Comparison of ENCODE assay signal across 8 cellular contexts in the genomic region with DNA sequence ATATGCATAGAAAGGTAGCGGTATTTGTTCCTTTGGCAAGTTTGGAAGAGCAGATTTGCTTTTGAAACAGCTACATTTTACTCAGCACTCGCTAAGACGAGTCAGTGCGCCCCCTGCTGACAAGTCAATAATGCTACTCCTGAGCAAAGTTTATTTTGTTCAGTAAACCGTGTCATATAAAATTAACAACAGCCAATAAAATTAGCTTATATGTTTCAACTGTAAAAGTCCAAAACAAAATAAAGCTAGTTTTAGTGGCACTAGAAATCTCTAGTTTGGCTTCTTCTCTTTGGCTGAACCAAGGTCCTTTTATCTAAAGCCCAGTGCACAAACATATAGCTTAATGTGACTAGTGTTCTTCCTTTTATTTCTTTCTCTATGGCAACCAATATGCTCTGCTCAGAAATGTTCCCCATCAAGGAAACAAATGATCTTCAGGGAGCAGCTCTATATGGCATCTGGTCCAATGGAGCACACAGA. TPM values are rescaled to one million over a fixed set of nuclear protein-coding genes. Genes with fewer than 3 reads are reported as not detected.
DNase-seq lines count a peak whose midpoint lies in the region; ATAC-seq, FAIRE-seq and TF ChIP-seq lines count a peak whose summit lies in the region.

No MANE protein-coding gene starts in this region.

- dilution Hi-C loops in IMR-90 (cut with HindIII; ENCODE audit: low sequenced_read_pairs, unreplicated experiment) = no loop called here

- ATAC-seq in A549 (peak; percentile 41 to 59; a peak in 3 of 6 replicates), IMR-90 (ENCODE audit: low read depth) (peak; percentile 77), GM12878 (peak; percentile 86), GM21786 (IDR thresholded peaks at IDR 0.05; ENCODE audit: unreplicated experiment) (no peak)

- TF ChIP-seq CTCF in A549 (IDR thresholded peaks at IDR 0.05) (peak; percentile 82), GM10248 (IDR thresholded peaks at IDR 0.05; ENCODE audit: control extremely low read depth, extremely low read depth, low read depth, missing control alignments) (peak; percentile 79), IMR-90 (conservative IDR thresholded peaks at IDR 0.05; ENCODE audit: low read depth, low read length) (peak; percentile 68), GM12878 (IDR thresholded peaks at IDR 0.05 in 2 of 3, conservative IDR thresholded peaks at IDR 0.05 in 1 of 3; ENCODE audit: control insufficient read depth in 2 of 3, extremely low read depth in 1 of 3, insufficient read depth in 1 of 3, low read depth in 3 of 3, low read length in 3 of 3) (peak; percentile 60 to 74 (median 72); a peak in 5 of 6 replicates)

- CTCF ChIA-PET in A549 (lab: Yijun Ruan, JAX) (interaction anchor here (0.6 to 3.7 kb wide), 29 partner anchors 9 to 1699 kb away, joined by 3 to 20 read pairs (median 4); no protein-coding TSS in a partner anchor), GM10248 (lab: Yijun Ruan, JAX) (interaction anchor here (0.7 to 4.1 kb wide), 30 partner anchors 9 to 1718 kb away, joined by 3 to 33 read pairs (median 3); no protein-coding TSS in a partner anchor), IMR-90 (lab: Yijun Ruan, JAX) (interaction anchor here (0.7 to 1.5 kb wide), 7 partner anchors 9 to 1689 kb away, joined by 3 to 12 read pairs (median 3); no protein-coding TSS in a partner anchor), GM12878 (lab: Yijun Ruan, JAX) (interaction anchor here (0.8 to 2.8 kb wide), 34 partner anchors 8 to 1873 kb away, joined by 3 to 19 read pairs (median 4); no protein-coding TSS in a partner anchor)

- H2AFZ ChIP-seq in IMR-90 (replicated peaks; ENCODE audit: low read length, poor library complexity) = no peak overlapping the region
- no peak overlapping the region for H2AFZ ChIP-seq in GM12878 (ENCODE audit: control insufficient read depth, low read depth, low read length)

- FAIRE-seq in A549 (lab: Jason Lieb, UNC) = no peak
- peak; percentile 61 for FAIRE-seq in GM12878 (lab: Jason Lieb, UNC)

- H3K4me2 ChIP-seq in A549 (no peak overlapping the region), IMR-90 (ENCODE audit: low read depth, low read length) (no peak overlapping the region), GM12878 (ENCODE audit: control insufficient read depth, insufficient read depth) (no peak overlapping the region)

- H3K27ac ChIP-seq in A549 (no peak overlapping the region), IMR-90 (ENCODE audit: insufficient read depth, low read length) (no peak overlapping the region), SJSA1 (no peak overlapping the region), GM12878 (ENCODE audit: control insufficient read depth, insufficient read depth) (no peak overlapping the region)

- H3K9me3 ChIP-seq in A549 (no peaks in the 10 kb centered on the region), IMR-90 (ENCODE audit: control insufficient read depth, insufficient read depth, low read length) (peaks cover 4% of the 10 kb centered on the region; the same call in 1 of the 2 replicates), SJSA1 (replicated peaks) (0 out of 2 replicates have a peak, but pooled peaks cover 2% of the 10 kb centered on the region), GM12878 (replicated peaks; ENCODE audit: control insufficient read depth, insufficient read depth, low read length) (peaks cover 4% of the 10 kb centered on the region; the same call in 1 of the 3 replicates)

- H2AK5ac ChIP-seq in IMR-90 (ENCODE audit: low read depth, low read length) = no peak overlapping the region

- H3K36me3 ChIP-seq in IMR-90 (ENCODE audit: control insufficient read depth, insufficient read depth, low read length) = no peaks in the 10 kb centered on the region
- no peaks in the 10 kb centered on the region for H3K36me3 ChIP-seq in SJSA1
- H3K36me3 ChIP-seq in GM12878 (ENCODE audit: control insufficient read depth in 2 of 2, insufficient read depth in 2 of 2, low read length in 1 of 2) = no peaks in the 10 kb centered on the region

- in situ Hi-C loops in IMR-90 (cut with MboI; ENCODE audit: low sequenced_read_pairs) = no loop called here
- in situ Hi-C loops in GM12878 (cut with MboI) = loop anchor here (25.0 kb wide), 1 partner anchor 812 kb away; no protein-coding TSS in a partner anchor

- DNase-seq in A549 (ENCODE audit: low read depth in 1 of 2, low spot score in 1 of 2) = peak in 1 of 2 experiments; percentile 66
- peak; percentile 45 for DNase-seq in GM10248 (ENCODE audit: extremely low spot score)
- DNase-seq in IMR-90 = peak; percentile 45
- peak; percentile 22 to 65 for DNase-seq in SJSA1 (ENCODE audit: low read depth in 1 of 2, low spot score in 2 of 2)
- no peak for DNase-seq in GM12878 (ENCODE audit: low read depth, low spot score)
- DNase-seq in kidney tubule cell (ENCODE audit: low spot score) = peak; percentile 87
- peak; percentile 68 to 72 for DNase-seq in stimulated activated CD4-positive, alpha-beta T cell treated with anti-CD3 and anti-CD28 coated beads, Interleukin-4, amount 100 ng/mL, for 48 hours (ENCODE audit: low read depth in 2 of 2)

- no peak overlapping the region for H2BK20ac ChIP-seq in IMR-90 (ENCODE audit: low read depth, low read length)

- no peaks in the 10 kb centered on the region for H3K79me2 ChIP-seq in GM12878 (ENCODE audit: control insufficient read depth, insufficient read depth, low read length)

- POLR2A ChIA-PET in A549 (lab: Yijun Ruan, JAX) = no interaction called here
- POLR2A ChIA-PET in GM10248 (lab: Yijun Ruan, JAX) = no interaction called here
- POLR2A ChIA-PET in IMR-90 (lab: Charles Lee; ENCODE audit: unreplicated experiment) = interaction anchor here (0.8 kb wide), 1 partner anchor 11 kb away, joined by 3 read pairs; no protein-coding TSS in a partner anchor
- POLR2A ChIA-PET in GM12878 (lab: Charles Lee) = no interaction called here

- no peak overlapping the region for H2BK120ac ChIP-seq in IMR-90 (ENCODE audit: low read depth, low read length)

- H3K18ac ChIP-seq in IMR-90 (ENCODE audit: low read depth, low read length) = no peak overlapping the region

- no peak overlapping the region for H3K56ac ChIP-seq in IMR-90 (ENCODE audit: extremely low read depth, insufficient read depth, low read length)

- peaks cover 6% of the 10 kb centered on the region; the same call in 1 of the 3 replicates for H3K4me1 ChIP-seq in A549
- no peaks in the 10 kb centered on the region for H3K4me1 ChIP-seq in IMR-90 (ENCODE audit: control insufficient read depth, insufficient read depth, low read length)
- H3K4me1 ChIP-seq in SJSA1 (replicated peaks) = peaks cover 14% of the 10 kb centered on the region
- no peaks in the 10 kb centered on the region for H3K4me1 ChIP-seq in GM12878 (ENCODE audit: control insufficient read depth, insufficient read depth, low read length)

- no peak overlapping the region for H3K9ac ChIP-seq in IMR-90 (ENCODE audit: low read depth, low read length)
- no peak overlapping the region for H3K9ac ChIP-seq in GM12878 (ENCODE audit: control insufficient read depth, insufficient read depth, low read length)

- H4K8ac ChIP-seq in IMR-90 (ENCODE audit: low read depth in 2 of 2, low read length in 2 of 2) = no peak overlapping the region

- no peak overlapping the region for H3K14ac ChIP-seq in IMR-90 (replicated peaks; ENCODE audit: low read depth, low read length)

- no peaks in the 10 kb centered on the region for H3K79me1 ChIP-seq in IMR-90 (ENCODE audit: low read depth in 1 of 2, low read length in 2 of 2)

- H4K91ac ChIP-seq in IMR-90 (ENCODE audit: insufficient read depth, low read depth, low read length) = no peak overlapping the region

- H2BK15ac ChIP-seq in IMR-90 (ENCODE audit: low read depth, low read length) = no peak overlapping the region

- intact Hi-C loops in IMR-90 (cut with micrococcal nuclease) (no loop called here), GM12878 (cut with micrococcal nuclease; ENCODE audit: unreplicated experiment) (loop anchor here (2.0 to 5.0 kb wide), 2 partner anchors 817 to 1689 kb away; no protein-coding TSS in a partner anchor)

- SMC1A ChIA-PET in GM12878 (lab: Charles Lee; ENCODE audit: uncharacterized antibody, unreplicated experiment) = interaction anchor here (0.7 to 1.5 kb wide), 9 partner anchors 9 to 1689 kb away, joined by 3 to 14 read pairs (median 3); no protein-coding TSS in a partner anchor

- 0% methylated on average over 5 of the region's 5 CpGs for WGBS in A549 (ENCODE audit: missing lambda C conversion rate)
- no CpG with 5 or more reads among the region's 5 CpGs for WGBS in IMR-90 (ENCODE audit: extremely low coverage in 2 of 2, insufficient read length in 1 of 2), 2 experiments
- 0% methylated on average over 5 of the region's 5 CpGs for WGBS in GM12878 (ENCODE audit: insufficient coverage, insufficient replicate concordance, low lambda C conversion rate, missing lambda C conversion rate)

- no peak overlapping the region for H4K5ac ChIP-seq in IMR-90 (ENCODE audit: low read depth, low read length)

- H4K20me1 ChIP-seq in IMR-90 (ENCODE audit: insufficient read depth, low read length) = no peaks in the 10 kb centered on the region
- no peaks in the 10 kb centered on the region for H4K20me1 ChIP-seq in GM12878 (ENCODE audit: control insufficient read depth, insufficient read depth)

- no peak overlapping the region for H2BK5ac ChIP-seq in IMR-90 (ENCODE audit: low read depth, low read length, poor library complexity, severe bottlenecking)

- TF ChIP-seq EP300 in A549 (IDR thresholded peaks at IDR 0.05) (no peak), GM12878 (IDR thresholded peaks at IDR 0.05; ENCODE audit: borderline replicate concordance in 1 of 2, control insufficient read depth in 1 of 2, low read depth in 2 of 2, low read length in 2 of 2) (no peak)

- H3K4me3 ChIP-seq in A549 = no peak overlapping the region
- no peak overlapping the region for H3K4me3 ChIP-seq in IMR-90 (ENCODE audit: insufficient read depth, low read depth, low read length)
- no peak overlapping the region for H3K4me3 ChIP-seq in SJSA1
- H3K4me3 ChIP-seq in GM12878 = no peak overlapping the region

- peaks cover 75% of the 10 kb centered on the region for H3K27me3 ChIP-seq in IMR-90 (ENCODE audit: control insufficient read depth, insufficient read depth, low read length)
- H3K27me3 ChIP-seq in SJSA1 (replicated peaks) = peaks cover 83% of the 10 kb centered on the region
- H3K27me3 ChIP-seq in GM12878 (replicated peaks in 1 of 2; ENCODE audit: control insufficient read depth in 2 of 2, insufficient read depth in 2 of 2, low read length in 1 of 2) = peaks cover 13 to 31% of the 10 kb centered on the region in 2 experiments

- H3K23ac ChIP-seq in IMR-90 (ENCODE audit: low read depth, low read length) = no peak overlapping the region

- TF ChIP-seq RAD21 in A549 (conservative IDR thresholded peaks at IDR 0.05 in 1 of 2, IDR thresholded peaks at IDR 0.05 in 1 of 2) (peak; percentile 65 to 70), IMR-90 (IDR thresholded peaks at IDR 0.05; ENCODE audit: low read length) (peak; percentile 46), GM12878 (IDR thresholded peaks at IDR 0.05; ENCODE audit: insufficient read depth, low read depth, low read length) (peak; percentile 57)

- TF ChIP-seq POLR2A in A549 (IDR thresholded peaks at IDR 0.05; ENCODE audit: low read length) (no peak), IMR-90 (IDR thresholded peaks at IDR 0.05; ENCODE audit: low read depth, low read length) (no peak), GM12878 (IDR thresholded peaks at IDR 0.05; ENCODE audit: low read depth, low read length) (no peak)

- H2AK9ac ChIP-seq in IMR-90 (replicated peaks; ENCODE audit: low read depth, low read length, poor library complexity) = no peak overlapping the region

- no peak overlapping the region for H3K4ac ChIP-seq in IMR-90 (ENCODE audit: low read depth, low read length)

- H3K9me1 ChIP-seq in IMR-90 (ENCODE audit: insufficient read depth, low read length) = no peaks in the 10 kb centered on the region

- RAD21 ChIA-PET in GM12878 (lab: Charles Lee; ENCODE audit: unreplicated experiment) = interaction anchor here (0.7 to 1.4 kb wide), 4 partner anchors 117 to 1688 kb away, joined by 3 to 6 read pairs (median 3); no protein-coding TSS in a partner anchor

- BruUV-seq in IMR-90 (replicated peaks; lab: Mats Ljungman, UMichigan) (no TSS peak), GM12878 (replicated peaks; lab: Mats Ljungman, UMichigan) (no TSS peak)

RNA-seq across cellular contexts. Expression of gene POU3F3, which starts 4.3 kb away (rescaled TPM):
- polyA plus RNA-seq in A549 (2011; rRNA removed) = not detected in 2 replicates
- polyA plus RNA-seq in A549 (2012; cell fraction: cytosol; rRNA removed) = not detected in 2 replicates
- polyA plus RNA-seq in A549 (2012; cell fraction: nucleus; rRNA removed) = 0.04 TPM in 2 replicates
- 0.03 TPM in 1 of 3 replicates, not detected in the others for polyA plus RNA-seq in A549 (2017; fragmentation: RNase III; extraction: RNeasy Plus Mini Kit Qiagen cat#74134 plus additional on column Dnase treatment)
- polyA minus RNA-seq in A549 (2011; rRNA and poly(A)+ RNA removed) = not detected in 2 replicates
- not detected in 2 replicates for total RNA-seq in IMR-90 (2012; rRNA removed)
- polyA plus RNA-seq in IMR-90 (2012; rRNA removed) = not detected in 2 replicates
- polyA plus RNA-seq in IMR-90 (2012; cell fraction: cytosol; rRNA removed) = not detected in 2 replicates
- not detected in 2 replicates for polyA plus RNA-seq in IMR-90 (2012; cell fraction: nucleus; rRNA removed; ENCODE audit: low replicate concordance)
- total RNA-seq in SJSA1 (2014; rRNA removed; shearing (Covaris generic)) = 0.11 TPM in 1 of 2 replicates, not detected in the other
- total RNA-seq in GM12878 (2013; cell fraction: nucleolus; rRNA removed) = not detected in 2 replicates
- not detected in 2 replicates for total RNA-seq in GM12878 (2014; rRNA removed)
- not detected in 2 replicates for total RNA-seq in GM12878 (2014; rRNA removed; fragmentation: Illumina TruSeq; extraction: Trizol)
- total RNA-seq in GM12878 (2021) = not detected in 2 replicates
- not detected for polyA plus RNA-seq in GM12878 (2011; ENCODE audit: low read depth)
- not detected in 2 replicates for polyA plus RNA-seq in GM12878 (2011; rRNA removed)
- not detected in 2 replicates for polyA plus RNA-seq in GM12878 (2011; cell fraction: cytosol; rRNA removed)
- polyA plus RNA-seq in GM12878 (2011; cell fraction: nucleus; rRNA removed) = not detected in 2 replicates
- polyA plus RNA-seq in GM12878 (2012) = not detected in 2 replicates
- not detected in 2 replicates for polyA plus RNA-seq in GM12878 (2014; fragmentation: Illumina TruSeq; extraction: Trizol)
- polyA plus RNA-seq in GM12878 (2014; fragmentation: Nextera tagmentation; extraction: Ambion mirVana) = not detected
- polyA plus RNA-seq in GM12878 (2014; rRNA removed) = not detected in 2 replicates
- not detected for polyA plus RNA-seq in GM12878 (2016; fragmentation: Nextera tagmentation; extraction: Ambion mirVana)
- polyA minus RNA-seq in GM12878 (2011; rRNA and poly(A)+ RNA removed) = not detected in 2 replicates
- not detected in 2 replicates for polyA minus RNA-seq in GM12878 (2011; cell fraction: cytosol; rRNA and poly(A)+ RNA removed)
- not detected in 2 replicates for polyA minus RNA-seq in GM12878 (2011; cell fraction: nucleus; rRNA and poly(A)+ RNA removed)

Comparison
In these comparisons a context has a peak if more than half of its experiments do, and no peak if none do; other contexts are left out.
1. Of the 24 proteins assayed by ChIP-seq in both GM12878 and A549: peak only in GM12878: none; only in A549: none; in both: CTCF, RAD21 and SMC3; in neither: 21.